20 cellular contexts compared by ENCODE assay signal in genomic region chr7:64310426-64310825, GRCh38. TPM values are rescaled to one million over a fixed set of nuclear protein-coding genes. Genes with fewer than 3 reads are reported as not detected.
"Had no signal": no experiment of that assay in that cellular context is flagged by ENCODE, and none has a peak within 500 bp of the region (broad histone marks: within the 10 kb centered on the region; RNA-seq: fewer than 3 reads in every experiment).

No MANE protein-coding gene starts in this region.

- H3K9me3 ChIP-seq: SJSA1 had no signal

- H3K4me3 ChIP-seq: SJSA1, SK-N-MC had no signal

- H3K9ac ChIP-seq: KMS-11 had no signal

- H3K4me1 ChIP-seq: SJSA1 had no signal

- H3K27me3 ChIP-seq: SJSA1 had no signal

- H3K36me3 ChIP-seq: SJSA1 had no signal

- H3K27ac ChIP-seq: KMS-11, SJSA1, SK-N-MC had no signal

- H3K4me2 ChIP-seq: KMS-11 had no signal

- DNase-seq: IMR-90, Kasumi-1, MM.1S, NCI-H1092 treated with DMSO at 0.1 percent for 48 hours, NCI-H1436, NCI-H187, NCI-H2029, NCI-H2081 treated with DMSO at 0.1 percent for 48 hours, NCI-H2227 treated with DMSO at 0.1 percent for 48 hours, NCI-H524, NCI-H69, NCI-H774, Right ventricle myocardium superior, RPMI8226, SIG-M5 had no signal

- ATAC-seq: HepG2 had no signal

RNA-seq across cellular contexts. Expression of gene ZNF736, which starts 3.3 kb away (rescaled TPM):
- total RNA-seq: HepG2, NCI-H460 had no signal
- polyA plus RNA-seq: HepG2 had no signal
